16 cellular contexts compared by ENCODE assay signal in the genomic region with DNA sequence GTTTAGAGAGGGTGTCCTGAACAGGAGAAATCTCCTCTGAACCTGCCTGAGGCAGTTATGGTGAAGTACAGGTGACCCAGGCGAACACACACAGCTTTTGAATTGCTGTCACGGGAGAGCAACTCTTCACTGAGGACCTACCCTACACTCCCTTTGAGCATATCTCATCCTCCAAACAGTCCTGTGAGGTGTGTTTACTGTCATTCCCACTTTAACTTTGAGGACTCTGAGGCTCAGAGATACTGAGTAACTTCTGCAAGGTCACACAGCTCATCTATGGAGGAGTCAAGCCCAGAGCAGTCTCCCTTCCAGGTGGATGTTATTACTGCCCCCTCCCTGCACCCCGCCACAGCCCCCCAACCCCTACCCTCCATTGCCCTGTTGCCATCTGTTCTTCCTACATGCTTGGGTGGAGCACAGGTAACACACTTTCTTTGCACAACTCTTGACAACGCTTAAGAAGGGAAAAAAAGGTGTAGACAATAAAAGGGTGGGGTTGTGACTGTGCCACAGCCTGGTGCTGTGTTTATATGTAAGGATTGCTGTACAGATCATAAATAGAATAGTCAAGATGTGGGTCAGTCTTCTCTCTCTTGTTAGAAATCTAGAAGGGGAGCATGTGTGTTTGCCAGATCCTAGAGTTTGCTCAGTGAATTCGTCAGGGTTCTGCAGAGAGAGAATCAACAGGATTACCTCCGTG.
"Had no signal": no experiment of that assay in that cellular context is flagged by ENCODE, and none has a peak within 500 bp of the region (broad histone marks: within the 10 kb centered on the region; RNA-seq: fewer than 3 reads in every experiment).

No MANE protein-coding gene starts in this region.

- H3K27me3 ChIP-seq: foreskin keratinocyte, right atrium auricular region, testis, tibial nerve had no signal

- H3K27ac ChIP-seq: foreskin keratinocyte, right atrium auricular region, testis, tibial nerve had no signal

- FAIRE-seq: colon, kidney, urothelium cell line had no signal

- H3K9me3 ChIP-seq: right atrium auricular region, testis, tibial nerve had no signal

- H3K36me3 ChIP-seq: right atrium auricular region, tibial nerve had no signal

- H3K4me1 ChIP-seq: foreskin keratinocyte, testis had no signal

- DNase-seq: cerebellar nuclear complex; effector CD4-positive, alpha-beta T cell; endodermal cell; erythroblast; foreskin keratinocyte; kidney; left cardiac atrium; stimulated activated CD4-positive, alpha-beta T cell treated with anti-CD3 and anti-CD28 coated beads, Interleukin-4, amount 100 ng/mL, for 1 hour; stimulated activated CD8-positive, alpha-beta memory T cell treated with anti-CD3 and anti-CD28 coated beads, Interleukin-4, amount 100 ng/mL, for 48 hours; stimulated activated naive CD8-positive, alpha-beta T cell treated with anti-CD3 and anti-CD28 coated beads, Interleukin-15, Interleukin-2, amounts not matched to agents 100 U/mL and 50 U/mL, for 24 hours; testis had no signal

- H3K4me3 ChIP-seq: right atrium auricular region, testis, tibial nerve had no signal

- ATAC-seq: foreskin keratinocyte; left cardiac atrium; stimulated activated effector memory CD8-positive, alpha-beta T cell treated with anti-CD3 and anti-CD28 coated beads, Interleukin-12 subunit alpha, Interleukin-12 subunit beta, amount 100 ng/mL, for 72 hours; stimulated activated naive CD8-positive, alpha-beta T cell treated with anti-CD3 and anti-CD28 coated beads, Interleukin-15, Interleukin-2, amounts not matched to agents 100 U/mL and 50 U/mL, for 24 hours had no signal
